Comparison of ENCODE assay signal across 7 cellular contexts in genomic region chr14:22635980-22636379, GRCh38. TPM values are rescaled to one million over a fixed set of nuclear protein-coding genes. Genes with fewer than 3 reads are reported as not detected.
"Had no signal": no experiment of that assay in that cellular context is flagged by ENCODE, and none has a peak within 500 bp of the region (broad histone marks: within the 10 kb centered on the region; RNA-seq: fewer than 3 reads in every experiment).

No MANE protein-coding gene starts in this region.

RNA-seq across cellular contexts. Expression of gene OR6J1, which starts 8.2 kb away (rescaled TPM):
- total RNA-seq: GM23248, GM23338, H1, H4, H7, H9, HFFc6 had no signal
- polyA plus RNA-seq: GM23248, GM23338, H1 had no signal
